Comparison of ENCODE assay signal across 8 cellular contexts in genomic region chr6:152948150-152948768, GRCh38. TPM values are rescaled to one million over a fixed set of nuclear protein-coding genes. Genes with fewer than 3 reads are reported as not detected.
DNase-seq lines count a peak whose midpoint lies in the region; ATAC-seq, FAIRE-seq and TF ChIP-seq lines count a peak whose summit lies in the region.

No MANE protein-coding gene starts in this region.

- no peaks in the 10 kb centered on the region for H3K36me3 ChIP-seq in lower lobe of right lung
- H3K36me3 ChIP-seq in urinary bladder (ENCODE audit: insufficient read depth) = no peaks in the 10 kb centered on the region

- DNase-seq in DMS53 treated with DMSO at 0.1 percent for 48 hours (lab: John Stamatoyannopoulos, UW; ENCODE audit: unreplicated experiment) (peak; percentile 27), GM19239 (ENCODE audit: insufficient read length, low spot score) (peak; percentile 18), NCI-H82 (lab: John Stamatoyannopoulos, UW) (peak; percentile 73), lower lobe of right lung (no peak)
- no peak for DNase-seq in central memory CD8-positive, alpha-beta T cell (ENCODE audit: low spot score in 2 of 2)

- peaks cover 8% of the 10 kb centered on the region for H3K4me1 Mint-ChIP-seq in central memory CD8-positive, alpha-beta T cell

- peaks cover 6% of the 10 kb centered on the region for H3K27me3 ChIP-seq in lower lobe of right lung (ENCODE audit: low read depth)

- peaks cover 3% of the 10 kb centered on the region for H3K4me1 ChIP-seq in lower lobe of right lung
- no peaks in the 10 kb centered on the region for H3K4me1 ChIP-seq in urinary bladder (ENCODE audit: insufficient read depth)

- no peaks in the 10 kb centered on the region for H3K9me3 Mint-ChIP-seq in central memory CD8-positive, alpha-beta T cell

- no peaks in the 10 kb centered on the region for H3K36me3 Mint-ChIP-seq in central memory CD8-positive, alpha-beta T cell (ENCODE audit: insufficient read depth)

- H3K27ac ChIP-seq in lower lobe of right lung = no peak overlapping the region
- no peak overlapping the region for H3K27ac ChIP-seq in urinary bladder (ENCODE audit: low read depth)

- 24% methylated on average over 9 of the region's 9 CpGs for WGBS in urinary bladder

- no peaks in the 10 kb centered on the region for H3K9me3 ChIP-seq in lower lobe of right lung

- H3K27ac Mint-ChIP-seq in central memory CD8-positive, alpha-beta T cell (ENCODE audit: low read depth) = no peak overlapping the region

- FAIRE-seq in GM19239 (lab: Jason Lieb, UNC) = peak; percentile 95

- intact Hi-C loops in lower lobe of right lung (cut with DNase I) = no loop called here

- H3K4me3 ChIP-seq in lower lobe of right lung (peak overlapping the region; percentile 9), urinary bladder (ENCODE audit: low read depth, low read length) (peak overlapping the region; percentile 11)

- peaks cover 66% of the 10 kb centered on the region for H3K27me3 Mint-ChIP-seq in central memory CD8-positive, alpha-beta T cell

- peak; percentile 73 for ATAC-seq in HG03175 (IDR thresholded peaks at IDR 0.05; ENCODE audit: unreplicated experiment)
- ATAC-seq in central memory CD8-positive, alpha-beta T cell (replicated peaks; ENCODE audit: extremely low read depth, poor library complexity, severe bottlenecking) = peak; percentile 49
- peak in 1 of 2 donors; percentile 81 for ATAC-seq in lower lobe of right lung
- ATAC-seq in HG02970 (IDR thresholded peaks at IDR 0.05; ENCODE audit: low FRiP score, unreplicated experiment) = no peak

- TF ChIP-seq CTCF in lower lobe of right lung (IDR thresholded peaks at IDR 0.05) = peak; percentile 67

- no peak overlapping the region for H3K4me3 Mint-ChIP-seq in central memory CD8-positive, alpha-beta T cell

RNA-seq across cellular contexts. Expression of gene FBXO5, which starts 34.6 kb away (rescaled TPM):
- 5.1 TPM for total RNA-seq in lower lobe of right lung
- 24.1 TPM for total RNA-seq in urinary bladder
- 3.3 TPM for polyA plus RNA-seq in urinary bladder

RNA-seq across cellular contexts. Expression of gene MTRF1L, which starts 54.2 kb away (rescaled TPM):
- total RNA-seq in lower lobe of right lung (15.6 TPM), urinary bladder (19.7 TPM)
- polyA plus RNA-seq in urinary bladder = 13.0 TPM

Comparison
In these comparisons a context has a peak if more than half of its experiments do, and no peak if none do; other contexts are left out.
1. DNase-seq: peak in DMS53 treated with DMSO at 0.1 percent for 48 hours (single experiment), GM19239 (single experiment) and NCI-H82 (single experiment); none in central memory CD8-positive, alpha-beta T cell (0 of 2) and lower lobe of right lung (single experiment).